1 cellular context compared by ENCODE assay signal in the genomic region with DNA sequence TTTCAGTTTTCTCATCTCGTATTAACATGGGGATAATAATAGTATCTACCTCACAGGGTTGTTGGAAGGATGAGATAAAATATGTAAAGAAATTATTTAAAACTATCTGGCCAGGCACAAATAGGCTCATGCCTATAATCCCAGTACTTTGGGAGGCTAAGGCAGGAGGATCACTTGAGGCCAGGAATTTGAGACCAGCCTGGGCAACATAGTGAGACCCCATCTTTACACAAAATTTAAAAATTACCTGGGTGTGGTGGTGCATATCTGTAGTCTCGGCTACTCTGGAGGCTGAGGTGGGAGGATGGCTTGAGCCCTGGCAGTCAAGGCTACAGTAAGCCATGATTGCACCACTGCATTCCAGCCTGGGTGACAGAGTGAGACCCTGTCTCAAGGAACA.
TF ChIP-seq lines count a peak whose summit lies in the region.

No MANE protein-coding gene starts in this region.

TF ChIP-seq in H1, 55 proteins besides CTCF, POLR2A, EP300 and RAD21:
- peak; percentile 68; the same call in 1 of the 2 replicates for TF ChIP-seq KDM1A (IDR thresholded peaks at IDR 0.05; ENCODE audit: borderline replicate concordance, low read length)
TF ChIP-seq in H1: peak in this region for 1; not testable (repeated sequence) for 54.
